21 cellular contexts compared by ENCODE assay signal in the genomic region with DNA sequence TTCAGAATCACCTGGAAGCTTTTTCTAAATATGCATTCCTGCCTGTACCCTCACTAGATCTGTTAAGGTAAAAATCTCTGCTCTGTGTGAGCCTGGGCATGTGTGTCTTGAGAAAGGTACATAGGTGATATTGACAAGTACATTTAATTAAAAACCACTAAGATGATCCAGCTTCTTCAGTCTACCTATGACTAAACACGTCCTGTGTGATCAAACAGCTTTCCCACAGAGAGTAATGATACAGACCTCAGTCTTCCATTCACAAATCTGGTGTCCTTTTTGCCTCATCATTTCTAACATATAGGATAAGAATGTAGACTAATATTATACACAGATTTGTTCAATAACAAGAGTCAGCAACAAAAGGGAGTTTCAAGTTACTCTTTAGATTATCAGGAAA. TPM values are rescaled to one million over a fixed set of nuclear protein-coding genes. Genes with fewer than 3 reads are reported as not detected.
DNase-seq lines count a peak whose midpoint lies in the region; ATAC-seq and TF ChIP-seq lines count a peak whose summit lies in the region.
"Had no signal": no experiment of that assay in that cellular context is flagged by ENCODE, and none has a peak within 500 bp of the region (broad histone marks: within the 10 kb centered on the region; RNA-seq: fewer than 3 reads in every experiment).

No MANE protein-coding gene starts in this region.

- intact Hi-C loops in PC-9 (cut with micrococcal nuclease; ENCODE audit: unreplicated experiment), result loop anchor here (5.0 kb wide), 1 partner anchor 89 kb away; no protein-coding TSS in a partner anchor

- no peaks in the 10 kb centered on the region for H3K9me2 ChIP-seq in PC-9 (ENCODE audit: insufficient read depth)

- H3K9me3 ChIP-seq in PC-9 (ENCODE audit: insufficient read depth, low read depth) (no peaks in the 10 kb centered on the region), smooth muscle cell (replicated peaks; ENCODE audit: low read depth) (no peaks in the 10 kb centered on the region)
- H3K9me3 ChIP-seq: SJSA1 had no signal

- H3K79me2 ChIP-seq in PC-9 (ENCODE audit: low read depth), result peaks cover 42% of the 10 kb centered on the region
- H3K79me2 ChIP-seq in smooth muscle cell (ENCODE audit: low read depth), result peaks cover 3% of the 10 kb centered on the region

- H3K4me3 ChIP-seq in PC-9 (no peak overlapping the region), smooth muscle cell (no peak overlapping the region)
- H3K4me3 ChIP-seq: cardiac muscle cell, SJSA1 had no signal

- POLR2A ChIA-PET in PC-9 (lab: Charles Lee; ENCODE audit: unreplicated experiment), result interaction anchor here (0.6 to 1.0 kb wide), 2 partner anchors 41 to 43 kb away, joined by 3 to 11 read pairs; partner anchors contain the start of gene GALNT7

- no peak overlapping the region for H3K9ac ChIP-seq in smooth muscle cell (ENCODE audit: low read depth)

- ATAC-seq in foreskin keratinocyte (peak; percentile 34), HG03095 (IDR thresholded peaks at IDR 0.05; ENCODE audit: unreplicated experiment) (no peak)

- CTCF ChIA-PET in PC-9 (lab: Charles Lee), result interaction anchor here (0.6 kb wide), 1 partner anchor 26 kb away, joined by 3 read pairs; no protein-coding TSS in a partner anchor

- no peak overlapping the region for H2AFZ ChIP-seq in PC-9
- H2AFZ ChIP-seq in smooth muscle cell (ENCODE audit: low read depth), result no peak overlapping the region

- H3K27ac ChIP-seq in PC-9, result peak overlapping the region; percentile 75
- H3K27ac ChIP-seq in foreskin keratinocyte, result no peak overlapping the region
- no peak overlapping the region for H3K27ac ChIP-seq in smooth muscle cell (ENCODE audit: low read depth)
- H3K27ac ChIP-seq: cardiac muscle cell had no signal

- H3K27me3 ChIP-seq in PC-9 (ENCODE audit: insufficient read depth, low read depth), result no peaks in the 10 kb centered on the region
- no peaks in the 10 kb centered on the region for H3K27me3 ChIP-seq in foreskin keratinocyte
- H3K27me3 ChIP-seq in smooth muscle cell (ENCODE audit: low read depth), result no peaks in the 10 kb centered on the region
- H3K27me3 ChIP-seq: cardiac muscle cell, SJSA1 had no signal

- no TSS peak for BruUV-seq in PC-9 (replicated peaks; lab: Mats Ljungman, UMichigan)

- H3F3A ChIP-seq in PC-9 (ENCODE audit: insufficient read depth, low read depth), result peaks cover 29% of the 10 kb centered on the region
- H3F3A ChIP-seq in smooth muscle cell (ENCODE audit: low read depth), result peaks cover 8% of the 10 kb centered on the region

- WGBS in smooth muscle cell (ENCODE audit: low lambda C conversion rate), result 86% methylated on average over 1 of the region's 1 CpG

- H3K36me3 ChIP-seq in PC-9 (ENCODE audit: low read depth) (no peaks in the 10 kb centered on the region), smooth muscle cell (ENCODE audit: low read depth) (no peaks in the 10 kb centered on the region)
- H3K36me3 ChIP-seq: cardiac muscle cell, SJSA1 had no signal

- no peaks in the 10 kb centered on the region for H4K20me1 ChIP-seq in PC-9 (ENCODE audit: insufficient read depth)
- peaks cover 35% of the 10 kb centered on the region for H4K20me1 ChIP-seq in smooth muscle cell (ENCODE audit: low read depth)

- DNase-seq in NCI-H2029 treated with DMSO at 0.1 percent for 48 hours (lab: John Stamatoyannopoulos, UW), result peak; percentile 32
- DNase-seq in NCI-H2029 (lab: John Stamatoyannopoulos, UW), result no peak
- peak; percentile 39 for DNase-seq in ELR (ENCODE audit: low read depth)
- no peak for DNase-seq in PC-9
- no peak for DNase-seq in foreskin keratinocyte
- no peak for DNase-seq in NCI-H2196 treated with DMSO at 0.1 percent for 48 hours (lab: John Stamatoyannopoulos, UW; ENCODE audit: unreplicated experiment)
- DNase-seq in smooth muscle cell (lab: John Stamatoyannopoulos, UW; ENCODE audit: unreplicated experiment), result no peak
- DNase-seq: 8988T; activated CD4-positive, alpha-beta memory T cell treated with anti-CD3 and anti-CD28 coated beads, Interleukin-2, amount 10 ng/mL, durations not matched to agents 7 days and 5 days; activated CD4-positive, CD25-positive, alpha-beta regulatory T cell; activated CD8-positive, alpha-beta memory T cell treated with anti-CD3 and anti-CD28 coated beads, Interleukin-2, amount 50 U/mL, for 4 hours; activated naive CD4-positive, alpha-beta T cell treated with anti-CD3 and anti-CD28 coated beads, Interleukin-2, amount 50 U/mL, for 16 hours; hippocampal formation; NCI-H1417; NCI-H2081 treated with DMSO at 0.1 percent for 48 hours; NCI-H748 treated with DMSO at 0.1 percent for 48 hours; stimulated activated naive CD4-positive, alpha-beta T cell; T-helper 1 cell had no signal

- H3K4me2 ChIP-seq in PC-9 (peak overlapping the region; percentile 57), smooth muscle cell (no peak overlapping the region)

- peaks cover 53% of the 10 kb centered on the region for H3K4me1 ChIP-seq in PC-9 (replicated peaks; ENCODE audit: insufficient read depth)
- H3K4me1 ChIP-seq in foreskin keratinocyte, result peaks cover 34% of the 10 kb centered on the region
- H3K4me1 ChIP-seq in smooth muscle cell (ENCODE audit: low read depth), result peaks cover 26% of the 10 kb centered on the region

- no peak for TF ChIP-seq CTCF in PC-9 (conservative IDR thresholded peaks at IDR 0.05)
- TF ChIP-seq CTCF in foreskin keratinocyte (conservative IDR thresholded peaks at IDR 0.05), result no peak
- no peak for TF ChIP-seq CTCF in smooth muscle cell (IDR thresholded peaks at IDR 0.05; ENCODE audit: borderline replicate concordance, insufficient read depth, poor library complexity, severe bottlenecking)

RNA-seq across cellular contexts. Expression of gene GALNT7, which starts 42.6 kb away (rescaled TPM):
- 57.2 and 72.5 TPM in 2 replicates for total RNA-seq in PC-9 (2021)
- 19.9 and 21.0 TPM in 2 replicates for total RNA-seq in foreskin keratinocyte
- polyA plus RNA-seq in foreskin keratinocyte, result 4.7 and 6.4 TPM in 2 replicates
- total RNA-seq in smooth muscle cell, result 22.0 and 33.4 TPM in 2 replicates
- 8.1 and 9.0 TPM in 2 replicates for polyA plus RNA-seq in smooth muscle cell

Comparison
In these comparisons a context has a peak if more than half of its experiments do, and no peak if none do; other contexts are left out.
1. DNase-seq: peak in NCI-H2029 treated with DMSO at 0.1 percent for 48 hours (single experiment) and ELR (single experiment); none in NCI-H2029 (single experiment), PC-9 (0 of 2), foreskin keratinocyte (0 of 2), NCI-H2196 treated with DMSO at 0.1 percent for 48 hours (single experiment) and smooth muscle cell (single experiment).